1 cellular context compared by ENCODE assay signal in the genomic region with DNA sequence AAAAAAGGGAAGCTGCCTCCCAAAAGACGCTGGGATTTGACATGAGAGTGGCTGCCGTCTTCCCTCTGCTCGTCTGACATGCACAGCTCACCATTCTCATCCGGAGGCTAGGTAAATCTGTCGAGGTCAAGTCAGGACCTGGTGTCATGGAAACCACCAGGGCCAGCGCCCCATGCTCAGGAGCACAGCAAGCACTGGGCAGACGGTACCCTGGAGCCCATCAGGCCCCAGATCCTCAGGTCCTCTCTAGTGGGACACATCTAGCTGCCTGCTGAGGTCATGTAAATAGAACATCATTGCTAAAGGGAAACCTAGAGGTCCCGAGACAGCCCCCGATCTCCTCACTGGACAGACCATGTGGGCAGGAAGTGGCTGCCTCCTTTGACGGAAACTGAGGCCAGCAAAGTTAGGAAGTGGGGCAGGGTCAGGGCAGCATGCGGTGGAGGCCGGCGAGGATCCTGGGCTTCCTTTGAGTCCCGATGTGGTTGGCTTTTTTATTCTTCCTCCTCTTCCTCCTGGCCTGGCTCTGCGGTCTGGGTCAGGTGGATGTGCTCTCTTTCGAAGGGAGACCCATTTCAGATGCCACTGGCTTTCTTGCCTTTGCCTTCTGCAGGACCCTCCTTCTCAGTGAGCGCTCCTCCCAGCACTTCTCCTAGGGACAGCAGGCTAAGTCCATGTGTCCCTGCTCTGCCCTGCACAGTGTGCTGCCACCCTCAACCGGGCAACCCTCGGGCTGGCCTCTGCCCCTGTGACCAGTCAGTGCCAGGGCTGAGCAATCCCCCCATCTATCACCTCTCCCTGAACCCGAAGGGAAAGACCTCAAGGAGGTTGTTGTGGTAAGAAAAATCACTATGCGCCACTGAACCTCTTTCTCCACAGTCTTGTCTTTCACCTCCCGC.
TF ChIP-seq lines count a peak whose summit lies in the region.

No MANE protein-coding gene starts in this region.

TF ChIP-seq in HepG2, 621 proteins besides CTCF, POLR2A, EP300 and RAD21 (continued from another document):
- TF ChIP-seq ZBTB49 (CRISPR knock-in tag; IDR thresholded peaks at IDR 0.05; ENCODE audit: borderline replicate concordance), result peak; percentile 13; the same call in 1 of the 2 replicates
- TF ChIP-seq ZNF644 (CRISPR knock-in tag; IDR thresholded peaks at IDR 0.05; ENCODE audit: low read depth), result no peak
- TF ChIP-seq, protein P1, sequence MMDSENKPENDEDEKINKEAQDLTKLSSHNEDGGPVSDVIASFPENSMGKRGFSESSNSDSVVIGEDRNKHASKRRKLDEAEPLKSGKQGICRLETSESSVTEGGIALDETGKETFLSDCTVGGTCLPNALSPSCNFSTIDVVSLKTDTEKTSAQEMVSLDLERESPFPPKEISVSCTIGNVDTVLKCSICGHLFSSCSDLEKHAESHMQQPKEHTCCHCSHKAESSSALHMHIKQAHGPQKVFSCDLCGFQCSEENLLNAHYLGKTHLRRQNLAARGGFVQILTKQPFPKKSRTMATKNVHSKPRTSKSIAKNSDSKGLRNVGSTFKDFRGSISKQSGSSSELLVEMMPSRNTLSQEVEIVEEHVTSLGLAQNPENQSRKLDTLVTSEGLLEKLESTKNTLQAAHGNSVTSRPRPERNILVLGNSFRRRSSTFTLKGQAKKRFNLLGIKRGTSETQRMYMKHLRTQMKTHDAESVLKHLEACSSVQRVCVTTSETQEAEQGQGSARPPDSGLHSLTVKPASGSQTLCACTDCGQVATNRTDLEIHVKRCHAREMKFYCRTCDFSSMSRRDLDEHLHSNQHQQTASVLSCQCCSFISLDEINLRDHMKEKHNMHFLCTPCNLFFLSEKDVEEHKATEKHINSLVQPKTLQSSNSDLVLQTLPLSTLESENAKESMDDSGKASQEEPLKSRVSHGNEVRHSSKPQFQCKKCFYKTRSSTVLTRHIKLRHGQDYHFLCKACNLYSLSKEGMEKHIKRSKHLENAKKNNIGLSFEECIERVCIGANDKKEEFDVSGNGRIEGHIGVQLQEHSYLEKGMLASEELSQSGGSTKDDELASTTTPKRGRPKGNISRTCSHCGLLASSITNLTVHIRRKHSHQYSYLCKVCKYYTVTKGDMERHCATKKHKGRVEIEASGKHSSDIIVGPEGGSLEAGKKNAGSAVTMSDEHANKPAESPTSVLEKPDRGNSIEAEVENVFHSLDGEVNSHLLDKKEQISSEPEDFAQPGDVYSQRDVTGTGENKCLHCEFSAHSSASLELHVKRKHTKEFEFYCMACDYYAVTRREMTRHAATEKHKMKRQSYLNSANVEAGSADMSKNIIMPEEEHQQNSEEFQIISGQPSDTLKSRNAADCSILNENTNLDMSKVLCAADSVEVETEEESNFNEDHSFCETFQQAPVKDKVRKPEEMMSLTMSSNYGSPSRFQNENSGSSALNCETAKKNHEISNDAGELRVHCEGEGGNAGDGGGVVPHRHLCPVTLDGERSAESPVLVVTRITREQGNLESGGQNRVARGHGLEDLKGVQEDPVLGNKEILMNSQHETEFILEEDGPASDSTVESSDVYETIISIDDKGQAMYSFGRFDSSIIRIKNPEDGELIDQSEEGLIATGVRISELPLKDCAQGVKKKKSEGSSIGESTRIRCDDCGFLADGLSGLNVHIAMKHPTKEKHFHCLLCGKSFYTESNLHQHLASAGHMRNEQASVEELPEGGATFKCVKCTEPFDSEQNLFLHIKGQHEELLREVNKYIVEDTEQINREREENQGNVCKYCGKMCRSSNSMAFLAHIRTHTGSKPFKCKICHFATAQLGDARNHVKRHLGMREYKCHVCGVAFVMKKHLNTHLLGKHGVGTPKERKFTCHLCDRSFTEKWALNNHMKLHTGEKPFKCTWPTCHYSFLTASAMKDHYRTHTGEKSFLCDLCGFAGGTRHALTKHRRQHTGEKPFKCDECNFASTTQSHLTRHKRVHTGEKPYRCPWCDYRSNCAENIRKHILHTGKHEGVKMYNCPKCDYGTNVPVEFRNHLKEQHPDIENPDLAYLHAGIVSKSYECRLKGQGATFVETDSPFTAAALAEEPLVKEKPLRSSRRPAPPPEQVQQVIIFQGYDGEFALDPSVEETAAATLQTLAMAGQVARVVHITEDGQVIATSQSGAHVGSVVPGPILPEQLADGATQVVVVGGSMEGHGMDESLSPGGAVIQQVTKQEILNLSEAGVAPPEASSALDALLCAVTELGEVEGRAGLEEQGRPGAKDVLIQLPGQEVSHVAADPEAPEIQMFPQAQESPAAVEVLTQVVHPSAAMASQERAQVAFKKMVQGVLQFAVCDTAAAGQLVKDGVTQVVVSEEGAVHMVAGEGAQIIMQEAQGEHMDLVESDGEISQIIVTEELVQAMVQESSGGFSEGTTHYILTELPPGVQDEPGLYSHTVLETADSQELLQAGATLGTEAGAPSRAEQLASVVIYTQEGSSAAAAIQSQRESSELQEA (CRISPR knock-in tag; IDR thresholded peaks at IDR 0.05; ENCODE audit: not compliant biosample characterization), result peak; percentile 12
- TF ChIP-seq MEIS1 (CRISPR knock-in tag; IDR thresholded peaks at IDR 0.05; ENCODE audit: borderline replicate concordance), result no peak
- TF ChIP-seq GMEB1 (CRISPR knock-in tag; IDR thresholded peaks at IDR 0.05; ENCODE audit: borderline replicate concordance), result no peak
- TF ChIP-seq ZNF451 (CRISPR knock-in tag; IDR thresholded peaks at IDR 0.05), result no peak
- no peak for TF ChIP-seq U2AF2 (IDR thresholded peaks at IDR 0.05; ENCODE audit: low read depth, low read length)
